Comparison of ENCODE assay signal across 8 cellular contexts in the genomic region with DNA sequence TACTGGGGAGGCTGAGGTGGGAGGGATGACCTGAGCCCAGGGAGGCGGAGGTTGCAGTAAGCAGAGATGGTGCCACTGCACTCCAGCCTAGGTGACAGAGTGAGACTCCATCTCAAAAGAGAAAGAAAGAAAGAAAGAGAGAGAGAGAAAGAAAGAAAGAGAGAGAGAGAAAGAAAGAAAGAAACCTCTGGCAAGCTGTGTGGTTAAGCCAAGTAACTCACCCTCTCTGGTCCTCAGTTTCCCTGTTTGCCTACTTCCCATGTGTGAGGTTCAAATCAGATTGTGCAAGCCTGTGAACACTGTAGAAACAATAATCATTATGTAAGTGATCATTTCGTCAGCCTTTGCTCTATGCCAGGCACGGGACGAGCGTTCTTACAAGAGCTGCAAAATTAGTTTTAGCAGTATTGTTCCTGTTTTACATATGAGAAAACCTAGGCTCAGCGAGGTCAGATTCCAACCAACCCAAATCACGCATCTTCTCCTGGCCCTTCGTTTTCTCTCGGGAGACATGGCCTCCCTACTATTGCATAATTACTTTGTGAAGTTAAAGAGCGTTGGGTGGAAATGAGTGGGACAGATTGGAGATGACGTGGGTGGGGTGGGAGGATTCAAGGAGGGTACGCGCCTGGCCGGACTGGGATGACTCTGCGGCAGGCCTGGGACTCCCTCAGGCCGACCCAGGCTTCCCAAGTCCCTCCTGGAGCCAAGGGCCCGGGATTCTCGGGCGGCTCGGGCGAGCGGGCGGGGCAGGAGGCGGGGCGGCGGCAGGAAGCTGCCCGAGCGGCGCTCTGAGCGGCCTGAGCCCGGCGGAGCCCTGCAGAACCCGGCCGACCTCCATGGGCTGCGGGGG. TPM values are rescaled to one million over a fixed set of nuclear protein-coding genes. Genes with fewer than 3 reads are reported as not detected.
DNase-seq lines count a peak whose midpoint lies in the region; ATAC-seq and TF ChIP-seq lines count a peak whose summit lies in the region.

A gene with protein sequence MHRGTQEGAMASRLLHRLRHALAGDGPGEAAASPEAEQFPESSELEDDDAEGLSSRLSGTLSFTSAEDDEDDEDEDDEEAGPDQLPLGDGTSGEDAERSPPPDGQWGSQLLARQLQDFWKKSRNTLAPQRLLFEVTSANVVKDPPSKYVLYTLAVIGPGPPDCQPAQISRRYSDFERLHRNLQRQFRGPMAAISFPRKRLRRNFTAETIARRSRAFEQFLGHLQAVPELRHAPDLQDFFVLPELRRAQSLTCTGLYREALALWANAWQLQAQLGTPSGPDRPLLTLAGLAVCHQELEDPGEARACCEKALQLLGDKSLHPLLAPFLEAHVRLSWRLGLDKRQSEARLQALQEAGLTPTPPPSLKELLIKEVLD (plus strand): TSS at position 770 of the 853 bp plus-strand sequence. CDS start 121 bp downstream, outside the sequence.

- no peak within 1 kb of the TSS for H2BK120ac ChIP-seq in neuronal stem cell (ENCODE audit: low read depth, low read length)

- WGBS in neuronal stem cell (ENCODE audit: extremely low coverage in 2 of 2, insufficient read length in 2 of 2, insufficient replicate concordance in 1 of 2), 2 donors = no CpG with 5 or more reads among the region's 35 CpGs

- H3K79me2 ChIP-seq in OCI-LY3 (ENCODE audit: low read length) = no peaks in the 10 kb centered on the region

- H3K14ac ChIP-seq in neuronal stem cell (ENCODE audit: low read length) = peak within 1 kb of the TSS; percentile 57

- H3K9me3 ChIP-seq in OCI-LY3 (ENCODE audit: insufficient read depth, low read length) (no peaks in the 10 kb centered on the region), neuronal stem cell (replicated peaks in 1 of 2; ENCODE audit: control insufficient read depth in 2 of 2, insufficient read depth in 1 of 2, low read depth in 1 of 2, low read length in 2 of 2) (no peaks in the 10 kb centered on the region)

- peak within 1 kb of the TSS; percentile 55 for H3K9ac ChIP-seq in OCI-LY3 (ENCODE audit: low read length)
- peak within 1 kb of the TSS; percentile 89 for H3K9ac ChIP-seq in neuronal stem cell (ENCODE audit: low read depth, low read length, poor library complexity)

- peak within 1 kb of the TSS; percentile 19 for H4K8ac ChIP-seq in neuronal stem cell (ENCODE audit: low read depth, low read length)

- H3K36me3 ChIP-seq in OCI-LY3 (replicated peaks; ENCODE audit: low read depth, low read length) (no peaks in the 10 kb centered on the region), neuronal stem cell (replicated peaks in 1 of 2; ENCODE audit: control insufficient read depth in 2 of 2, insufficient read depth in 2 of 2, low read length in 2 of 2) (peaks cover 0 to 21% of the 10 kb centered on the region in 2 donors)

- H3K9me3 Mint-ChIP-seq in Calu3 (ENCODE audit: low read depth, unreplicated experiment) = no peaks in the 10 kb centered on the region

- H3K27ac Mint-ChIP-seq in Calu3 (ENCODE audit: unreplicated experiment) = peak within 1 kb of the TSS; percentile 67

- intact Hi-C loops in Calu3 (cut with micrococcal nuclease; ENCODE audit: unreplicated experiment) (no loop called here), head of caudate nucleus (cut with DNase I) (no loop called here)

- H3K4me1 Mint-ChIP-seq in Calu3 (ENCODE audit: low read depth, unreplicated experiment) = peaks cover 8% of the 10 kb centered on the region

- H3K4me3 Mint-ChIP-seq in Calu3 (ENCODE audit: low read depth, unreplicated experiment) = peak within 1 kb of the TSS; percentile 86

- no peaks in the 10 kb centered on the region for H4K20me1 ChIP-seq in OCI-LY3 (ENCODE audit: insufficient read depth, low read length)

- H3K4ac ChIP-seq in neuronal stem cell (ENCODE audit: low read length) = no peak within 1 kb of the TSS

- ATAC-seq in HG02852 (IDR thresholded peaks at IDR 0.05; ENCODE audit: unreplicated experiment) (peak; percentile 57), HG03108 (IDR thresholded peaks at IDR 0.05; ENCODE audit: unreplicated experiment) (no peak)

- no peak within 1 kb of the TSS for H4K91ac ChIP-seq in neuronal stem cell (ENCODE audit: low read depth, low read length, poor library complexity)

- peaks cover 14% of the 10 kb centered on the region for H3K27me3 ChIP-seq in OCI-LY3 (ENCODE audit: low read depth, low read length)
- no peaks in the 10 kb centered on the region for H3K27me3 ChIP-seq in neuronal stem cell (ENCODE audit: control insufficient read depth in 3 of 3, insufficient read depth in 3 of 3, low read depth in 1 of 3, low read length in 3 of 3)

- H2AK5ac ChIP-seq in neuronal stem cell (ENCODE audit: low read depth, low read length) = peak within 1 kb of the TSS; percentile 48

- peak within 1 kb of the TSS; percentile 75 for H3K4me3 ChIP-seq in OCI-LY3 (ENCODE audit: low read length)
- peak within 1 kb of the TSS; percentile 69 to 80 for H3K4me3 ChIP-seq in neuronal stem cell (ENCODE audit: low read length in 2 of 2)

- H3K4me2 ChIP-seq in OCI-LY3 (ENCODE audit: low read length) (peak within 1 kb of the TSS; percentile 83), neuronal stem cell (ENCODE audit: insufficient read depth, low read length, poor library complexity, severe bottlenecking) (peak within 1 kb of the TSS; percentile 66)

- H3K36me3 Mint-ChIP-seq in Calu3 (ENCODE audit: insufficient read depth, unreplicated experiment) = peaks cover 31% of the 10 kb centered on the region

- H3K18ac ChIP-seq in neuronal stem cell (ENCODE audit: low read length) = peak within 1 kb of the TSS; percentile 94

- no TSS peak for BruUV-seq in Calu3 (replicated peaks; lab: Mats Ljungman, UMichigan)

- H3K27ac ChIP-seq in OCI-LY3 (ENCODE audit: low read length) (no peak within 1 kb of the TSS), neuronal stem cell (replicated peaks; ENCODE audit: low read length) (peak within 1 kb of the TSS; percentile 72)

- peak within 1 kb of the TSS; percentile 33 for H2BK5ac ChIP-seq in neuronal stem cell (ENCODE audit: low read length)

- CTCF ChIA-PET in Calu3 (lab: Charles Lee) = interaction anchor here (1.1 to 1.5 kb wide), 2 partner anchors 8 to 9 kb away, joined by 3 to 4 read pairs; no protein-coding TSS in a partner anchor

- H3K4me1 ChIP-seq in OCI-LY3 (ENCODE audit: low read length) (peaks cover 4% of the 10 kb centered on the region; the same call in 1 of the 2 replicates), neuronal stem cell (ENCODE audit: control insufficient read depth in 2 of 2, insufficient read depth in 1 of 2, low read depth in 1 of 2, low read length in 2 of 2) (peaks cover 7 to 12% of the 10 kb centered on the region in 2 donors)

- peak within 1 kb of the TSS; percentile 84 for H2AFZ ChIP-seq in OCI-LY3 (ENCODE audit: low read depth, low read length)
- peak within 1 kb of the TSS; percentile 91 for H2AFZ ChIP-seq in neuronal stem cell (ENCODE audit: low read length)

- DNase-seq in Calu3 = peak; percentile 86
- DNase-seq in amniotic epithelial cell (ENCODE audit: low read depth) = peak; percentile 97
- peak; percentile 23 to 87 (median 73) for DNase-seq in head of caudate nucleus
- DNase-seq in neuronal stem cell (ENCODE audit: low spot score) = no peak
- DNase-seq in middle frontal gyrus (ENCODE audit: extremely low spot score, low spot score) = no peak

- no peaks in the 10 kb centered on the region for H3K79me1 ChIP-seq in neuronal stem cell (ENCODE audit: low read depth, low read length)

- H2BK12ac ChIP-seq in neuronal stem cell (ENCODE audit: low read length) = no peak within 1 kb of the TSS

- peak within 1 kb of the TSS; percentile 87 for H3K23ac ChIP-seq in neuronal stem cell (ENCODE audit: low read depth, low read length, poor library complexity)

- H2BK15ac ChIP-seq in neuronal stem cell (ENCODE audit: low read length) = peak within 1 kb of the TSS; percentile 32

- TF ChIP-seq CTCF in Calu3 (IDR thresholded peaks at IDR 0.05; ENCODE audit: unreplicated experiment) = no peak
- TF ChIP-seq CTCF in OCI-LY3 (IDR thresholded peaks at IDR 0.05; ENCODE audit: low read depth, low read length) = no peak

- H3K27me3 Mint-ChIP-seq in Calu3 (ENCODE audit: unreplicated experiment) = no peaks in the 10 kb centered on the region

RNA-seq across cellular contexts. Expression of the gene that starts here (rescaled TPM):
- total RNA-seq in Calu3 (2022) = 7.6 and 8.7 TPM in 2 replicates
- polyA plus RNA-seq in neuronal stem cell (2013, experiment 1 of 2) = 8.8 TPM
- 9.3 TPM for polyA plus RNA-seq in neuronal stem cell (2013, experiment 2 of 2)

Comparison
In these comparisons a context has a peak if more than half of its experiments do, and no peak if none do; other contexts are left out.
1. DNase-seq: peak in Calu3 (single experiment), amniotic epithelial cell (single experiment) and head of caudate nucleus (42 of 42); none in neuronal stem cell (single experiment) and middle frontal gyrus (single experiment).